27 cellular contexts compared by ENCODE assay signal in genomic region chr11:92917927-92918326, GRCh38. TPM values are rescaled to one million over a fixed set of nuclear protein-coding genes. Genes with fewer than 3 reads are reported as not detected.
DNase-seq lines count a peak whose midpoint lies in the region; ATAC-seq, FAIRE-seq and TF ChIP-seq lines count a peak whose summit lies in the region.
"Had no signal": no experiment of that assay in that cellular context is flagged by ENCODE, and none has a peak within 500 bp of the region (broad histone marks: within the 10 kb centered on the region; RNA-seq: fewer than 3 reads in every experiment).

No MANE protein-coding gene starts in this region.

- RAD21 ChIA-PET in GM12878 (lab: Charles Lee; ENCODE audit: unreplicated experiment) = no interaction called here

- H3K36me3 ChIP-seq in GM12878 (ENCODE audit: control insufficient read depth in 2 of 2, insufficient read depth in 2 of 2, low read length in 1 of 2) (no peaks in the 10 kb centered on the region), left lung (no peaks in the 10 kb centered on the region), psoas muscle (ENCODE audit: insufficient read depth in 1 of 2, low read depth in 1 of 2) (no peaks in the 10 kb centered on the region)
- H3K36me3 ChIP-seq: BE2C had no signal

- ATAC-seq in GM18502 (IDR thresholded peaks at IDR 0.05; ENCODE audit: poor library complexity, unreplicated experiment) (peak; percentile 59), GM19452 (IDR thresholded peaks at IDR 0.05; ENCODE audit: unreplicated experiment) (peak; percentile 55), HG02884 (IDR thresholded peaks at IDR 0.05; ENCODE audit: unreplicated experiment) (peak; percentile 55), GM12878 (no peak), left lung (no peak), psoas muscle (no peak)
- ATAC-seq: PC-3 had no signal

- SMC1A ChIA-PET in GM12878 (lab: Charles Lee; ENCODE audit: uncharacterized antibody, unreplicated experiment) = no interaction called here

- DNase-seq in GM12878 (ENCODE audit: low read depth, low spot score) (no peak), NCI-H510A treated with DMSO at 0.1 percent for 48 hours (lab: John Stamatoyannopoulos, UW) (no peak), left lung (no peak), psoas muscle (no peak)
- DNase-seq in activated CD4-positive, CD25-positive, alpha-beta regulatory T cell treated with anti-CD3 and anti-CD28 coated beads, Interleukin-2, amount 50 U/mL, for 72 hours = no peak
- DNase-seq: BE2C; Calu3; CD4-positive, alpha-beta memory T cell; DMS53; GOT3; Karpas-422; NCI-H1417 treated with DMSO at 0.1 percent for 48 hours; NCI-H187 treated with DMSO at 0.1 percent for 48 hours; NCI-H2227 treated with DMSO at 0.1 percent for 48 hours; NCI-H524; NCI-H82; PC-3; RPMI8226; SHP77 treated with DMSO at 0.1 percent for 48 hours; SK-N-SH had no signal

- H3K9ac ChIP-seq in GM12878 (ENCODE audit: control insufficient read depth, insufficient read depth, low read length) = no peak overlapping the region
- H3K9ac ChIP-seq: SK-N-SH had no signal

- H3K4me1 ChIP-seq in GM12878 (ENCODE audit: control insufficient read depth, insufficient read depth, low read length) (no peaks in the 10 kb centered on the region), left lung (no peaks in the 10 kb centered on the region), psoas muscle (no peaks in the 10 kb centered on the region)

- no peak overlapping the region for H3K4me2 ChIP-seq in GM12878 (ENCODE audit: control insufficient read depth, insufficient read depth)
- H3K4me2 ChIP-seq: SK-N-SH had no signal

- H3K27ac ChIP-seq in GM12878 (ENCODE audit: control insufficient read depth, insufficient read depth) (no peak overlapping the region), left lung (no peak overlapping the region), psoas muscle (no peak overlapping the region)
- H3K27ac ChIP-seq: 22Rv1 had no signal

- no peak for TF ChIP-seq CTCF in GM12878 (IDR thresholded peaks at IDR 0.05 in 2 of 3, conservative IDR thresholded peaks at IDR 0.05 in 1 of 3; ENCODE audit: control insufficient read depth in 2 of 3, extremely low read depth in 1 of 3, insufficient read depth in 1 of 3, low read depth in 3 of 3, low read length in 3 of 3)
- TF ChIP-seq CTCF in left lung (IDR thresholded peaks at IDR 0.05) = no peak
- no peak for TF ChIP-seq CTCF in psoas muscle (IDR thresholded peaks at IDR 0.05)

- CTCF ChIA-PET in GM12878 (lab: Yijun Ruan, JAX) = no interaction called here

- WGBS in GM12878 (ENCODE audit: insufficient coverage, insufficient replicate concordance, low lambda C conversion rate, missing lambda C conversion rate) = 23% methylated on average over 1 of the region's 1 CpG
- WGBS in psoas muscle, 3 donors = 88 to 93% (median 89%) methylated on average over 1 of the region's 1 CpG

- POLR2A ChIA-PET in GM12878 (lab: Charles Lee) = no interaction called here

- intact Hi-C loops in GM12878 (cut with micrococcal nuclease; ENCODE audit: unreplicated experiment) = no loop called here
- intact Hi-C loops in left lung (cut with DNase I) = no loop called here
- intact Hi-C loops in psoas muscle (cut with DNase I) = no loop called here

- H3K27me3 ChIP-seq in GM12878 (replicated peaks in 1 of 2; ENCODE audit: control insufficient read depth in 2 of 2, insufficient read depth in 2 of 2, low read length in 1 of 2) (no peaks in the 10 kb centered on the region), left lung (no peaks in the 10 kb centered on the region), psoas muscle (ENCODE audit: insufficient read depth in 3 of 3, low read length in 2 of 3) (peaks cover 0 to 3% (median 0%) of the 10 kb centered on the region in 3 donors)
- H3K27me3 ChIP-seq: BE2C had no signal

- no peak for TF ChIP-seq POLR2A in GM12878 (IDR thresholded peaks at IDR 0.05; ENCODE audit: low read depth, low read length)

- in situ Hi-C loops in GM12878 (cut with MboI) = no loop called here

- no peaks in the 10 kb centered on the region for H4K20me1 ChIP-seq in GM12878 (ENCODE audit: control insufficient read depth, insufficient read depth)

- H3K4me3 ChIP-seq in GM12878 (no peak overlapping the region), left lung (no peak overlapping the region), psoas muscle (no peak overlapping the region)

- TF ChIP-seq EP300 in GM12878 (IDR thresholded peaks at IDR 0.05; ENCODE audit: borderline replicate concordance in 1 of 2, control insufficient read depth in 1 of 2, low read depth in 2 of 2, low read length in 2 of 2) = no peak

- no peak for TF ChIP-seq RAD21 in GM12878 (IDR thresholded peaks at IDR 0.05; ENCODE audit: insufficient read depth, low read depth, low read length)

- H2AFZ ChIP-seq in GM12878 (ENCODE audit: control insufficient read depth, low read depth, low read length) = no peak overlapping the region

- H3K79me2 ChIP-seq in GM12878 (ENCODE audit: control insufficient read depth, insufficient read depth, low read length) = no peaks in the 10 kb centered on the region

- no TSS peak for BruUV-seq in GM12878 (replicated peaks; lab: Mats Ljungman, UMichigan)

- FAIRE-seq in GM12878 (lab: Jason Lieb, UNC) = peak; percentile 49

- H3K9me3 ChIP-seq in GM12878 (replicated peaks; ENCODE audit: control insufficient read depth, insufficient read depth, low read length) (no peaks in the 10 kb centered on the region), left lung (no peaks in the 10 kb centered on the region), psoas muscle (no peaks in the 10 kb centered on the region)
- H3K9me3 ChIP-seq: BE2C, SK-N-SH had no signal

TF ChIP-seq in GM12878, 131 proteins besides CTCF, POLR2A, EP300 and RAD21:
- TF ChIP-seq NR2C1 (IDR thresholded peaks at IDR 0.05) (no peak), CHD1 (IDR thresholded peaks at IDR 0.05; ENCODE audit: low read depth, low read length) (no peak)
- TF ChIP-seq, protein P1, sequence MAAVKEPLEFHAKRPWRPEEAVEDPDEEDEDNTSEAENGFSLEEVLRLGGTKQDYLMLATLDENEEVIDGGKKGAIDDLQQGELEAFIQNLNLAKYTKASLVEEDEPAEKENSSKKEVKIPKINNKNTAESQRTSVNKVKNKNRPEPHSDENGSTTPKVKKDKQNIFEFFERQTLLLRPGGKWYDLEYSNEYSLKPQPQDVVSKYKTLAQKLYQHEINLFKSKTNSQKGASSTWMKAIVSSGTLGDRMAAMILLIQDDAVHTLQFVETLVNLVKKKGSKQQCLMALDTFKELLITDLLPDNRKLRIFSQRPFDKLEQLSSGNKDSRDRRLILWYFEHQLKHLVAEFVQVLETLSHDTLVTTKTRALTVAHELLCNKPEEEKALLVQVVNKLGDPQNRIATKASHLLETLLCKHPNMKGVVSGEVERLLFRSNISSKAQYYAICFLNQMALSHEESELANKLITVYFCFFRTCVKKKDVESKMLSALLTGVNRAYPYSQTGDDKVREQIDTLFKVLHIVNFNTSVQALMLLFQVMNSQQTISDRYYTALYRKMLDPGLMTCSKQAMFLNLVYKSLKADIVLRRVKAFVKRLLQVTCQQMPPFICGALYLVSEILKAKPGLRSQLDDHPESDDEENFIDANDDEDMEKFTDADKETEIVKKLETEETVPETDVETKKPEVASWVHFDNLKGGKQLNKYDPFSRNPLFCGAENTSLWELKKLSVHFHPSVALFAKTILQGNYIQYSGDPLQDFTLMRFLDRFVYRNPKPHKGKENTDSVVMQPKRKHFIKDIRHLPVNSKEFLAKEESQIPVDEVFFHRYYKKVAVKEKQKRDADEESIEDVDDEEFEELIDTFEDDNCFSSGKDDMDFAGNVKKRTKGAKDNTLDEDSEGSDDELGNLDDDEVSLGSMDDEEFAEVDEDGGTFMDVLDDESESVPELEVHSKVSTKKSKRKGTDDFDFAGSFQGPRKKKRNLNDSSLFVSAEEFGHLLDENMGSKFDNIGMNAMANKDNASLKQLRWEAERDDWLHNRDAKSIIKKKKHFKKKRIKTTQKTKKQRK (IDR thresholded peaks at IDR 0.05; ENCODE audit: low read depth, low read length) = no peak

RNA-seq across cellular contexts. Expression of gene MTNR1B, which starts 51.5 kb away (rescaled TPM):
- total RNA-seq in GM12878 (2013; cell fraction: nucleolus; rRNA removed) = not detected in 2 replicates
- not detected in 2 replicates for total RNA-seq in GM12878 (2014; rRNA removed)
- not detected in 2 replicates for total RNA-seq in GM12878 (2014; rRNA removed; fragmentation: Illumina TruSeq; extraction: Trizol)
- not detected in 2 replicates for total RNA-seq in GM12878 (2021)
- polyA plus RNA-seq in GM12878 (2011; ENCODE audit: low read depth) = not detected
- not detected in 2 replicates for polyA plus RNA-seq in GM12878 (2011; rRNA removed)
- not detected in 2 replicates for polyA plus RNA-seq in GM12878 (2011; cell fraction: cytosol; rRNA removed)
- not detected in 2 replicates for polyA plus RNA-seq in GM12878 (2011; cell fraction: nucleus; rRNA removed)
- not detected in 2 replicates for polyA plus RNA-seq in GM12878 (2012)
- not detected in 2 replicates for polyA plus RNA-seq in GM12878 (2014; fragmentation: Illumina TruSeq; extraction: Trizol)
- not detected for polyA plus RNA-seq in GM12878 (2014; fragmentation: Nextera tagmentation; extraction: Ambion mirVana)
- polyA plus RNA-seq in GM12878 (2014; rRNA removed) = not detected in 2 replicates
- polyA plus RNA-seq in GM12878 (2016; fragmentation: Nextera tagmentation; extraction: Ambion mirVana) = not detected
- not detected in 2 replicates for polyA minus RNA-seq in GM12878 (2011; rRNA and poly(A)+ RNA removed)
- not detected in 2 replicates for polyA minus RNA-seq in GM12878 (2011; cell fraction: cytosol; rRNA and poly(A)+ RNA removed)
- polyA minus RNA-seq in GM12878 (2011; cell fraction: nucleus; rRNA and poly(A)+ RNA removed) = not detected in 2 replicates
- not detected for total RNA-seq in left lung
- not detected for total RNA-seq in psoas muscle
- not detected for polyA plus RNA-seq in psoas muscle
- total RNA-seq: Calu3; CD4-positive, alpha-beta memory T cell; MCF 10A; PC-3 had no signal
- polyA plus RNA-seq: AG04450; CD4-positive, alpha-beta memory T cell; IgD-negative memory B cell; SK-N-SH had no signal

Comparison
In these comparisons a context has a peak if more than half of its experiments do, and no peak if none do; other contexts are left out.
1. ATAC-seq: peak in GM18502 (single experiment), GM19452 (single experiment) and HG02884 (single experiment); none in GM12878 (single experiment), left lung (single experiment) and psoas muscle (0 of 4).